ENCODE assay signal across 8 cellular contexts in the genomic region with DNA sequence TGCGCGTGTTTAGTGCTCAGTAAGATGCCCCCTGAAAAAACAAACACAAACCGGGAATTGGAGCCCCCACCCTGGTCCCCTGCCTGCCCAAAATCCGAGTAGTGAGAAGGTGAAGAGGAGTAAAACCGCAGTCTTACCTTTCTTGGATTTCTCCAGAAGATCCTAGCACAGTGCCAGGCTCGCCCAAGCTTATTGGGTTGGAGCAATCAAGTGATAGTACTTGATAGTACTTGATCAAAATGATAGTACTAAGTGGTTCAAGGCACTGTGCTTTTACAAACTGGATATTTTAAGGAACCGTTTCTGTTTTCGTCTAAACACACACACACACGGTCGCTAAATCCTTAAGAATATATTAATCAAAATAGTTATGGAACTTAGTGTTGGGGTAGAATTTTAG. TPM values are rescaled to one million over a fixed set of nuclear protein-coding genes. Genes with fewer than 3 reads are reported as not detected.
A peak's percentile ranks its signal among the peaks of the same experiment; 100 is the strongest.
DNase-seq lines count a peak whose midpoint lies in the region; ATAC-seq and TF ChIP-seq lines count a peak whose summit lies in the region.

No MANE protein-coding gene starts in this region.

- peak overlapping the region; percentile 46 to 96 (median 83) for H3K27ac ChIP-seq in adrenal gland
- H3K27ac ChIP-seq in suprapubic skin = peak overlapping the region; percentile 87

- H3K27ac Mint-ChIP-seq in activated CD4-positive, alpha-beta T cell treated with anti-CD3 and anti-CD28 coated beads for 36 hours = peak overlapping the region; percentile 97

- DNase-seq in activated CD4-positive, alpha-beta T cell treated with anti-CD3 and anti-CD28 coated beads for 36 hours = no peak
- no peak for DNase-seq in activated CD4-positive, alpha-beta T cell treated with anti-CD3 and anti-CD28 coated beads, Interleukin-2, amount 50 U/mL, for 1 hour
- DNase-seq in adrenal gland (peak in 1 of 7 donors; percentile 50), left lobe of liver (ENCODE audit: low spot score) (no peak), suprapubic skin (ENCODE audit: low spot score in 2 of 2) (no peak)

- H3K4me3 ChIP-seq in adrenal gland (peak overlapping the region in 2 of 4 donors; percentile 76 to 84), suprapubic skin (peak overlapping the region; percentile 72)

- no peak for ATAC-seq in activated CD4-positive, alpha-beta T cell treated with anti-CD3 and anti-CD28 coated beads for 36 hours
- peak; percentile 39 for ATAC-seq in left lobe of liver
- no peak for ATAC-seq in GM19324 (IDR thresholded peaks at IDR 0.05; ENCODE audit: low FRiP score, unreplicated experiment)
- no peak for ATAC-seq in esophagus mucosa
- no peak for ATAC-seq in HG03097 (IDR thresholded peaks at IDR 0.05; ENCODE audit: low FRiP score, unreplicated experiment)

- H3K4me1 Mint-ChIP-seq in activated CD4-positive, alpha-beta T cell treated with anti-CD3 and anti-CD28 coated beads for 36 hours = peaks cover 76% of the 10 kb centered on the region

- no peak for TF ChIP-seq EP300 in suprapubic skin (IDR thresholded peaks at IDR 0.05)

- POLR2A ChIA-PET in activated CD4-positive, alpha-beta T cell treated with anti-CD3 and anti-CD28 coated beads for 36 hours (lab: Charles Lee) = interaction anchor here (0.8 to 1.7 kb wide), 5 partner anchors 9 to 57 kb away, joined by 4 to 13 read pairs (median 5); no protein-coding TSS in a partner anchor

- no peaks in the 10 kb centered on the region for H3K36me3 ChIP-seq in adrenal gland (replicated peaks in 1 of 2)
- no peaks in the 10 kb centered on the region for H3K36me3 ChIP-seq in suprapubic skin

- peaks cover 25% of the 10 kb centered on the region for H3K36me3 Mint-ChIP-seq in activated CD4-positive, alpha-beta T cell treated with anti-CD3 and anti-CD28 coated beads for 36 hours (ENCODE audit: low read depth)

- H3K4me1 ChIP-seq in adrenal gland (replicated peaks in 1 of 2) (peaks cover 22 to 58% of the 10 kb centered on the region in 2 donors), suprapubic skin (peaks cover 57% of the 10 kb centered on the region)

- CTCF ChIA-PET in activated CD4-positive, alpha-beta T cell treated with anti-CD3 and anti-CD28 coated beads for 36 hours (lab: Charles Lee) = interaction anchor here (0.6 to 1.2 kb wide), 6 partner anchors 9 to 59 kb away, joined by 3 to 5 read pairs (median 4); no protein-coding TSS in a partner anchor

- no peaks in the 10 kb centered on the region for H3K27me3 ChIP-seq in adrenal gland
- H3K27me3 ChIP-seq in suprapubic skin = no peaks in the 10 kb centered on the region

- TF ChIP-seq POLR2A in adrenal gland (IDR thresholded peaks at IDR 0.05) = no peak
- TF ChIP-seq POLR2A in suprapubic skin (IDR thresholded peaks at IDR 0.05) = no peak

- H3K4me3 Mint-ChIP-seq in activated CD4-positive, alpha-beta T cell treated with anti-CD3 and anti-CD28 coated beads for 36 hours = peak overlapping the region; percentile 79

- whole genome bisulfite sequencing in adrenal gland, 4 donors = 59 to 66% (median 63%) methylated on average over 10 of the region's 10 CpGs
- WGBS in suprapubic skin = 41% methylated on average over 10 of the region's 10 CpGs

- TF ChIP-seq CTCF in adrenal gland (IDR thresholded peaks at IDR 0.05) = no peak
- TF ChIP-seq CTCF in suprapubic skin (IDR thresholded peaks at IDR 0.05) = no peak

- no peaks in the 10 kb centered on the region for H3K9me3 ChIP-seq in adrenal gland (replicated peaks in 1 of 3)
- H3K9me3 ChIP-seq in suprapubic skin = no peaks in the 10 kb centered on the region

- H3K27me3 Mint-ChIP-seq in activated CD4-positive, alpha-beta T cell treated with anti-CD3 and anti-CD28 coated beads for 36 hours = no peaks in the 10 kb centered on the region

- intact Hi-C loops in activated CD4-positive, alpha-beta T cell treated with anti-CD3 and anti-CD28 coated beads for 36 hours (cut with DNase I, micrococcal nuclease) = loop anchor here (2.0 to 5.0 kb wide), 3 partner anchors 143 to 217 kb away; a partner anchor contains a TSS
- intact Hi-C loops in adrenal gland (cut with DNase I) = no loop called here

- H3K9me3 Mint-ChIP-seq in activated CD4-positive, alpha-beta T cell treated with anti-CD3 and anti-CD28 coated beads for 36 hours (ENCODE audit: low read depth) = peaks cover 1% of the 10 kb centered on the region

RNA-seq across cellular contexts. Expression of a gene that starts 2.8 kb away (rescaled TPM):
- total RNA-seq in activated CD4-positive, alpha-beta T cell treated with anti-CD3 and anti-CD28 coated beads for 36 hours = 100 to 1,000 TPM; 103 to 113 TPM
- 10 to 100 TPM in 2 of 8 donors, 1 to 10 TPM in 6; 1.6 to 11.7 (median 6.1) TPM for total RNA-seq in adrenal gland
- 10 to 100 TPM in 2 of 3 donors, 1 to 10 TPM in 1; 2.4 to 42.7 (median 30.3) TPM for polyA plus RNA-seq in adrenal gland
- 3.0 TPM for total RNA-seq in left lobe of liver
- total RNA-seq in suprapubic skin = 10 to 100 TPM in 1 of 4 donors, 1 to 10 TPM in 3; 3.5 to 12.2 (median 7.5) TPM
- 1.2 TPM for total RNA-seq in esophagus mucosa

RNA-seq across cellular contexts. Expression of a gene that starts 52.4 kb away (rescaled TPM):
- total RNA-seq in activated CD4-positive, alpha-beta T cell treated with anti-CD3 and anti-CD28 coated beads for 36 hours = 100 to 1,000 TPM; 168 to 169 TPM
- total RNA-seq in adrenal gland = 10 to 100 TPM; 17.2 to 61.8 (median 24.0) TPM
- polyA plus RNA-seq in adrenal gland = 10 to 100 TPM; 13.6 to 39.7 (median 29.7) TPM
- total RNA-seq in left lobe of liver = 2.4 TPM
- total RNA-seq in suprapubic skin = 10 to 100 TPM; 11.3 to 15.5 (median 13.8) TPM
- 25.3 TPM for total RNA-seq in esophagus mucosa

Comparison
In these comparisons a context has a peak if more than half of its experiments do, and no peak if none do; other contexts are left out.
1. RNA of a gene that starts 2.8 kb away (total RNA-seq): 103 to 113 TPM in activated CD4-positive, alpha-beta T cell treated with anti-CD3 and anti-CD28 coated beads for 36 hours; 3.5 to 12.2 TPM in suprapubic skin, 1.6 to 11.7 TPM in adrenal gland, 3.0 TPM in left lobe of liver (single experiment) and 1.2 TPM in esophagus mucosa (single experiment); every median in the first group is over 4 times any median in the second.
2. intact Hi-C loops: an anchor here in activated CD4-positive, alpha-beta T cell treated with anti-CD3 and anti-CD28 coated beads for 36 hours (2.0 to 5.0 kb wide); none called in adrenal gland.